Comparison of ENCODE assay signal across 7 cellular contexts in the genomic region with DNA sequence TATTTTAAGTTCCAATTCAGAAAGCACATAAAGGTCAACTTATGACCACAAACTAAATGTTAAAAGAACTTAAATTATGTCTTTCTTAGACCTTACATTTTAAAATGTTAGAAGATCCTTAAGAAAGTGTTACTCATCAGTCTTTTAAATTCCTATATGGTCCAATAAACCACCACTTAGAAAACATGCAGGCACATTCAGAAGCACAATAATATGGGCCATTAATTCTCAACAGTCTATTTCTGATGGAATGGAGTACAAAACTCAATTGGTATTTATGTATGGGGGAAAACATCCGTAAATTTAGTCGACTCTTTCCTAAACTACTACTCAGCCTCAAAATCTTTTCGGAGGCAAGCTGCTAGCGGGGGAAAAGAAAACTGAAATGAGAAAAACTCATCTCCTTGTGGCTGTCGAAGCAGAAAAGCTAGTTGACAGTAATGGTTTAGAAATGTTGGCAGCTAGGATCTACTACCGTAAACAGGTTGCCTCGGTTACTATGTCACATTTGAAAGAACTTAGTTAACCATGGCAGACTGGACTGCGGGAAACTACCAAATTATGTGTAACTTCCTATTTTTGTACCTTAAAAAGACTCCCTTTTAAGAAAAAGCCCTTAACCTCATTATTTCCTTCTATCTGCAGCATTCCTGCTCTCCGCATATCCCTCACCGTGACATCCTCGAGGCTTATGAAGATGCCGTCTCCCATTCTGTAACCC. TPM values are rescaled to one million over a fixed set of nuclear protein-coding genes. Genes with fewer than 3 reads are reported as not detected.
DNase-seq lines count a peak whose midpoint lies in the region; ATAC-seq and TF ChIP-seq lines count a peak whose summit lies in the region.

No MANE protein-coding gene starts in this region.

- H3K4me3 ChIP-seq in ascending aorta = peak overlapping the region; percentile 81 to 87
- H3K4me3 ChIP-seq in stomach smooth muscle (ENCODE audit: low read length in 2 of 2) = peak overlapping the region; percentile 92 to 94

- intact Hi-C loops in ascending aorta (cut with DNase I) = loop anchor here (1.0 to 10.0 kb wide), 4 partner anchors 111 to 768 kb away; a partner anchor contains a TSS

- no peak for TF ChIP-seq CTCF in GM10266 (IDR thresholded peaks at IDR 0.05; ENCODE audit: control insufficient read depth, insufficient read depth, low read depth, missing control alignments)
- TF ChIP-seq CTCF in ascending aorta (IDR thresholded peaks at IDR 0.05) = no peak

- H3K27ac ChIP-seq in ascending aorta (peak overlapping the region; percentile 94 to 98), stomach smooth muscle (ENCODE audit: low read length) (peak overlapping the region; percentile 98)

- no peak for ATAC-seq in HG03196 (IDR thresholded peaks at IDR 0.05; ENCODE audit: unreplicated experiment)

- H3K9ac ChIP-seq in stomach smooth muscle (ENCODE audit: low read length in 2 of 2) = peak overlapping the region; percentile 95 to 96

- no peaks in the 10 kb centered on the region for H3K9me3 ChIP-seq in ascending aorta
- H3K9me3 ChIP-seq in stomach smooth muscle (ENCODE audit: control insufficient read depth in 2 of 2, low read length in 2 of 2) = no peaks in the 10 kb centered on the region

- DNase-seq in GM10266 (ENCODE audit: extremely low spot score) (peak; percentile 13), NAMALWA (ENCODE audit: low spot score) (peak; percentile 61), ascending aorta (ENCODE audit: low spot score in 2 of 2) (no peak), inferior parietal cortex (ENCODE audit: extremely low spot score) (peak; percentile 43), NCI-H187 (lab: John Stamatoyannopoulos, UW) (no peak)

- peaks cover 2% of the 10 kb centered on the region in 2 donors for H3K36me3 ChIP-seq in ascending aorta
- H3K36me3 ChIP-seq in stomach smooth muscle (ENCODE audit: control insufficient read depth in 2 of 2, insufficient read depth in 2 of 2, low read length in 2 of 2) = peaks cover under 1 to 3% of the 10 kb centered on the region in 2 donors

- H3K27me3 ChIP-seq in ascending aorta (no peaks in the 10 kb centered on the region), stomach smooth muscle (ENCODE audit: control insufficient read depth in 1 of 2, insufficient read depth in 2 of 2, low read length in 2 of 2) (no peaks in the 10 kb centered on the region)

- H3K4me1 ChIP-seq in ascending aorta (peaks cover 4 to 13% of the 10 kb centered on the region in 2 donors), stomach smooth muscle (ENCODE audit: control insufficient read depth, insufficient read depth, low read length) (peaks cover 3% of the 10 kb centered on the region)

RNA-seq across cellular contexts. Expression of a gene that starts 1.0 kb away (rescaled TPM):
- total RNA-seq in ascending aorta = 0.96 TPM

RNA-seq across cellular contexts. Expression of a gene that starts 1.2 kb away (rescaled TPM):
- 0.43 TPM for total RNA-seq in ascending aorta

Comparison
In these comparisons a context has a peak if more than half of its experiments do, and no peak if none do; other contexts are left out.
1. DNase-seq: peak in GM10266 (single experiment), NAMALWA (single experiment) and inferior parietal cortex (single experiment); none in ascending aorta (0 of 2) and NCI-H187 (0 of 2).